Comparison of ENCODE assay signal across 1 cellular context in the genomic region with DNA sequence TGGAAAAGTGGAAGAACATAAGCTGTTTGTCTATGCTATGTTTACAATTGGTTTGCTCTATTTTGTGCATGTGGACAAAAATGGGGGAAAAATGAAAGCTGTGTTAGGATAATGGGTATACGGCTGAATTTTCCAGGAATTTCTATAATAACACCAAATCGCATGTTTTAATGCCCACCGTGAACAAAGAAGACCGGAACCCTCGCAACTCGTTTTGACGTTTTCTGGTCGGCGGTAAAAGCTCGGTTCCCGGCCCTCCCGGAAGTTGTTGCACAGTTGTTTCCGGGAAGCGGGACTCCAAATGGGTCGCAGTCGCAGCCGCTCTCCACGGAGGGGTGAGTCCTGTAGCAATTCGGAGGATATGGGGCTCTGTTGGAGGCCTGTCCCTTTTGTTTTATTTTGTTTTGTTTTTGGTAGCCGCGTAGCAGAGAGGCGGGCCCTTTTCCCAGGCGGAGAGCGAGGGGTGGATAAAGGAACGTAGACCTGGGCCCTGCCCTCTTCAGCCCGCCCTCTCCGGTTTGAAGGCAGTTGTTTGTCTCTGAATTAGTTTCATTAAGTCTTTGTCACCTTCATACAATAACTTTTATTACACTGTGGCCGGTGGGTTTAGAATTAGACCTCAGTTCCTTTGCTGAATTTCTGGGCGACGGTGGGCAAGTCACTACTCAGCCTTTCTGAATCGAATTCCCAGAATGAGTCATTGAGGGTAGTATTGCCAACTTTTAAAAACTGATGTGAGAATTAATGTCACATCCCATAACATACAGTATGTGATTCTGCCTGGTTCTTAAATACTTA.
TF ChIP-seq lines count a peak whose summit lies in the region.

A gene with protein sequence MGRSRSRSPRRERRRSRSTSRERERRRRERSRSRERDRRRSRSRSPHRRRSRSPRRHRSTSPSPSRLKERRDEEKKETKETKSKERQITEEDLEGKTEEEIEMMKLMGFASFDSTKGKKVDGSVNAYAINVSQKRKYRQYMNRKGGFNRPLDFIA (plus strand): TSS at position 273 of the 798 bp plus-strand sequence. CDS start 29 bp downstream, at position 302.

TF ChIP-seq in HepG2, 621 proteins besides CTCF, POLR2A, EP300 and RAD21 (continued from another document and continues in another):
- peak; percentile 78; the same call in 1 of the 2 replicates for TF ChIP-seq ZNF598 (CRISPR knock-in tag; IDR thresholded peaks at IDR 0.05; ENCODE audit: borderline replicate concordance)
- TF ChIP-seq, protein P1, sequence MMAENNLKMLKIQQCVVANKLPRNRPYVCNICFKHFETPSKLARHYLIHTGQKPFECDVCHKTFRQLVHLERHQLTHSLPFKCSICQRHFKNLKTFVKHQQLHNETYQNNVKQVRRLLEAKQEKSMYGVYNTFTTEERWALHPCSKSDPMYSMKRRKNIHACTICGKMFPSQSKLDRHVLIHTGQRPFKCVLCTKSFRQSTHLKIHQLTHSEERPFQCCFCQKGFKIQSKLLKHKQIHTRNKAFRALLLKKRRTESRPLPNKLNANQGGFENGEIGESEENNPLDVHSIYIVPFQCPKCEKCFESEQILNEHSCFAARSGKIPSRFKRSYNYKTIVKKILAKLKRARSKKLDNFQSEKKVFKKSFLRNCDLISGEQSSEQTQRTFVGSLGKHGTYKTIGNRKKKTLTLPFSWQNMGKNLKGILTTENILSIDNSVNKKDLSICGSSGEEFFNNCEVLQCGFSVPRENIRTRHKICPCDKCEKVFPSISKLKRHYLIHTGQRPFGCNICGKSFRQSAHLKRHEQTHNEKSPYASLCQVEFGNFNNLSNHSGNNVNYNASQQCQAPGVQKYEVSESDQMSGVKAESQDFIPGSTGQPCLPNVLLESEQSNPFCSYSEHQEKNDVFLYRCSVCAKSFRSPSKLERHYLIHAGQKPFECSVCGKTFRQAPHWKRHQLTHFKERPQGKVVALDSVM (CRISPR knock-in tag; IDR thresholded peaks at IDR 0.05), result peak; percentile 40; the same call in 1 of the 2 replicates
- TF ChIP-seq, protein P2, sequence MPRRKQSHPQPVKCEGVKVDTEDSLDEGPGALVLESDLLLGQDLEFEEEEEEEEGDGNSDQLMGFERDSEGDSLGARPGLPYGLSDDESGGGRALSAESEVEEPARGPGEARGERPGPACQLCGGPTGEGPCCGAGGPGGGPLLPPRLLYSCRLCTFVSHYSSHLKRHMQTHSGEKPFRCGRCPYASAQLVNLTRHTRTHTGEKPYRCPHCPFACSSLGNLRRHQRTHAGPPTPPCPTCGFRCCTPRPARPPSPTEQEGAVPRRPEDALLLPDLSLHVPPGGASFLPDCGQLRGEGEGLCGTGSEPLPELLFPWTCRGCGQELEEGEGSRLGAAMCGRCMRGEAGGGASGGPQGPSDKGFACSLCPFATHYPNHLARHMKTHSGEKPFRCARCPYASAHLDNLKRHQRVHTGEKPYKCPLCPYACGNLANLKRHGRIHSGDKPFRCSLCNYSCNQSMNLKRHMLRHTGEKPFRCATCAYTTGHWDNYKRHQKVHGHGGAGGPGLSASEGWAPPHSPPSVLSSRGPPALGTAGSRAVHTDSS (CRISPR knock-in tag; conservative IDR thresholded peaks at IDR 0.05), result no peak
- no peak for TF ChIP-seq ZNF101 (CRISPR knock-in tag; IDR thresholded peaks at IDR 0.05; ENCODE audit: borderline replicate concordance, low read depth)
- peak; percentile 80 for TF ChIP-seq SIX1 (CRISPR knock-in tag; IDR thresholded peaks at IDR 0.05; ENCODE audit: borderline replicate concordance)
- TF ChIP-seq ZNF30 (CRISPR knock-in tag; IDR thresholded peaks at IDR 0.05), result no peak
- TF ChIP-seq, protein P3, sequence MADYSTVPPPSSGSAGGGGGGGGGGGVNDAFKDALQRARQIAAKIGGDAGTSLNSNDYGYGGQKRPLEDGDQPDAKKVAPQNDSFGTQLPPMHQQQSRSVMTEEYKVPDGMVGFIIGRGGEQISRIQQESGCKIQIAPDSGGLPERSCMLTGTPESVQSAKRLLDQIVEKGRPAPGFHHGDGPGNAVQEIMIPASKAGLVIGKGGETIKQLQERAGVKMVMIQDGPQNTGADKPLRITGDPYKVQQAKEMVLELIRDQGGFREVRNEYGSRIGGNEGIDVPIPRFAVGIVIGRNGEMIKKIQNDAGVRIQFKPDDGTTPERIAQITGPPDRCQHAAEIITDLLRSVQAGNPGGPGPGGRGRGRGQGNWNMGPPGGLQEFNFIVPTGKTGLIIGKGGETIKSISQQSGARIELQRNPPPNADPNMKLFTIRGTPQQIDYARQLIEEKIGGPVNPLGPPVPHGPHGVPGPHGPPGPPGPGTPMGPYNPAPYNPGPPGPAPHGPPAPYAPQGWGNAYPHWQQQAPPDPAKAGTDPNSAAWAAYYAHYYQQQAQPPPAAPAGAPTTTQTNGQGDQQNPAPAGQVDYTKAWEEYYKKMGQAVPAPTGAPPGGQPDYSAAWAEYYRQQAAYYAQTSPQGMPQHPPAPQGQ (CRISPR knock-in tag; IDR thresholded peaks at IDR 0.05; ENCODE audit: borderline replicate concordance), result no peak
- peak; percentile 89 for TF ChIP-seq POGZ (CRISPR knock-in tag; IDR thresholded peaks at IDR 0.05)
- TF ChIP-seq ZNF235 (CRISPR knock-in tag; IDR thresholded peaks at IDR 0.05; ENCODE audit: borderline replicate concordance), result peak; percentile 62; the same call in 1 of the 2 replicates
- TF ChIP-seq ZBTB7A (CRISPR knock-in tag; IDR thresholded peaks at IDR 0.05), result 0 out of 2 replicates have a peak, but pooled peaks have one; percentile 41
- TF ChIP-seq, protein P4, sequence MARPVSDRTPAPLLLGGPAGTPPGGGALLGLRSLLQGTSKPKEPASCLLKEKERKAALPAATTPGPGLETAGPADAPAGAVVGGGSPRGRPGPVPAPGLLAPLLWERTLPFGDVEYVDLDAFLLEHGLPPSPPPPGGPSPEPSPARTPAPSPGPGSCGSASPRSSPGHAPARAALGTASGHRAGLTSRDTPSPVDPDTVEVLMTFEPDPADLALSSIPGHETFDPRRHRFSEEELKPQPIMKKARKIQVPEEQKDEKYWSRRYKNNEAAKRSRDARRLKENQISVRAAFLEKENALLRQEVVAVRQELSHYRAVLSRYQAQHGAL (CRISPR knock-in tag; IDR thresholded peaks at IDR 0.05; ENCODE audit: not compliant biosample characterization), result peak; percentile 85
- TF ChIP-seq, protein P5, sequence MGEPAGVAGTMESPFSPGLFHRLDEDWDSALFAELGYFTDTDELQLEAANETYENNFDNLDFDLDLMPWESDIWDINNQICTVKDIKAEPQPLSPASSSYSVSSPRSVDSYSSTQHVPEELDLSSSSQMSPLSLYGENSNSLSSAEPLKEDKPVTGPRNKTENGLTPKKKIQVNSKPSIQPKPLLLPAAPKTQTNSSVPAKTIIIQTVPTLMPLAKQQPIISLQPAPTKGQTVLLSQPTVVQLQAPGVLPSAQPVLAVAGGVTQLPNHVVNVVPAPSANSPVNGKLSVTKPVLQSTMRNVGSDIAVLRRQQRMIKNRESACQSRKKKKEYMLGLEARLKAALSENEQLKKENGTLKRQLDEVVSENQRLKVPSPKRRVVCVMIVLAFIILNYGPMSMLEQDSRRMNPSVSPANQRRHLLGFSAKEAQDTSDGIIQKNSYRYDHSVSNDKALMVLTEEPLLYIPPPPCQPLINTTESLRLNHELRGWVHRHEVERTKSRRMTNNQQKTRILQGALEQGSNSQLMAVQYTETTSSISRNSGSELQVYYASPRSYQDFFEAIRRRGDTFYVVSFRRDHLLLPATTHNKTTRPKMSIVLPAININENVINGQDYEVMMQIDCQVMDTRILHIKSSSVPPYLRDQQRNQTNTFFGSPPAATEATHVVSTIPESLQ (CRISPR knock-in tag; conservative IDR thresholded peaks at IDR 0.05), result peak; percentile 76; the same call in 1 of the 2 replicates
- no peak for TF ChIP-seq ZNF790 (CRISPR knock-in tag; IDR thresholded peaks at IDR 0.05; ENCODE audit: borderline replicate concordance)
- TF ChIP-seq SMARCE1 (IDR thresholded peaks at IDR 0.05; ENCODE audit: borderline replicate concordance), result no peak
- peak; percentile 31 for TF ChIP-seq HNRNPLL (IDR thresholded peaks at IDR 0.05; ENCODE audit: low read depth, low read length, poor library complexity, severe bottlenecking)
- peak; percentile 57; the same call in 1 of the 2 replicates for TF ChIP-seq FOXM1 (CRISPR knock-in tag; IDR thresholded peaks at IDR 0.05)
- TF ChIP-seq NCOA2 (CRISPR knock-in tag; IDR thresholded peaks at IDR 0.05), result peak; percentile 80
- TF ChIP-seq BHLHE40 (IDR thresholded peaks at IDR 0.05; ENCODE audit: low read length), result 0 out of 2 replicates have a peak, but pooled peaks have one; percentile 28
- peak; percentile 96; the same call in 1 of the 2 replicates for TF ChIP-seq CBX5 (CRISPR knock-in tag; IDR thresholded peaks at IDR 0.05; ENCODE audit: borderline replicate concordance)
- TF ChIP-seq ZNF709 (CRISPR knock-in tag; IDR thresholded peaks at IDR 0.05), result peak; percentile 86
- 0 out of 2 replicates have a peak, but pooled peaks have one; percentile 66 for TF ChIP-seq ZNF761 (CRISPR knock-in tag; conservative IDR thresholded peaks at IDR 0.05)
- TF ChIP-seq SIN3B (IDR thresholded peaks at IDR 0.05; ENCODE audit: low read length), result peak; percentile 91
- TF ChIP-seq, protein P6, sequence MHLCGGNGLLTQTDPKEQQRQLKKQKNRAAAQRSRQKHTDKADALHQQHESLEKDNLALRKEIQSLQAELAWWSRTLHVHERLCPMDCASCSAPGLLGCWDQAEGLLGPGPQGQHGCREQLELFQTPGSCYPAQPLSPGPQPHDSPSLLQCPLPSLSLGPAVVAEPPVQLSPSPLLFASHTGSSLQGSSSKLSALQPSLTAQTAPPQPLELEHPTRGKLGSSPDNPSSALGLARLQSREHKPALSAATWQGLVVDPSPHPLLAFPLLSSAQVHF (CRISPR knock-in tag; IDR thresholded peaks at IDR 0.05), result no peak
- TF ChIP-seq, protein P7, sequence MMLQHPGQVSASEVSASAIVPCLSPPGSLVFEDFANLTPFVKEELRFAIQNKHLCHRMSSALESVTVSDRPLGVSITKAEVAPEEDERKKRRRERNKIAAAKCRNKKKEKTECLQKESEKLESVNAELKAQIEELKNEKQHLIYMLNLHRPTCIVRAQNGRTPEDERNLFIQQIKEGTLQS (CRISPR knock-in tag; IDR thresholded peaks at IDR 0.05), result no peak
- peak; percentile 91; the same call in 1 of the 2 replicates for TF ChIP-seq SALL2 (CRISPR knock-in tag; IDR thresholded peaks at IDR 0.05)
- TF ChIP-seq NFE2 (CRISPR knock-in tag; IDR thresholded peaks at IDR 0.05), result 0 out of 2 replicates have a peak, but pooled peaks have one; percentile 21
- TF ChIP-seq ZNF605 (CRISPR knock-in tag; IDR thresholded peaks at IDR 0.05), result peak; percentile 92
- peak; percentile 86; the same call in 1 of the 2 replicates for TF ChIP-seq FOXC1 (CRISPR knock-in tag; IDR thresholded peaks at IDR 0.05; ENCODE audit: borderline replicate concordance)
- peak; percentile 86 for TF ChIP-seq ZMYM4 (CRISPR knock-in tag; IDR thresholded peaks at IDR 0.05)
- TF ChIP-seq, protein P8, sequence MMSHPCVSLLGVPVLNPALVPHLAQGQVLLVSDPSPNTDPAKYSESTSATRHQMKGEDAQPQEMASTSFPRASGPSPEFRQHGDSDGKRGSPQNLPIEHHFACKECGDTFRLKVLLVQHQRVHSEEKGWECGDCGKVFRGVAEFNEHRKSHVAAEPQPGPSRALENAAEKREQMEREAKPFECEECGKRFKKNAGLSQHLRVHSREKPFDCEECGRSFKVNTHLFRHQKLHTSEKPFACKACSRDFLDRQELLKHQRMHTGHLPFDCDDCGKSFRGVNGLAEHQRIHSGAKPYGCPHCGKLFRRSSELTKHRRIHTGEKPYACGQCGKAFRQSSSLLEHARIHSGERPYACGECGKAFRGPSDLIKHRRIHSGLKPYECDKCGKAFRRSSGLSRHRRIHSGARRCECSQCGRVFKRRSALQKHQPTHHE (CRISPR knock-in tag; IDR thresholded peaks at IDR 0.05; ENCODE audit: borderline replicate concordance), result peak; percentile 77; the same call in 1 of the 2 replicates
- TF ChIP-seq ARID2 (CRISPR knock-in tag; IDR thresholded peaks at IDR 0.05; ENCODE audit: borderline replicate concordance), result peak; percentile 52; the same call in 1 of the 2 replicates
- TF ChIP-seq, protein P9, sequence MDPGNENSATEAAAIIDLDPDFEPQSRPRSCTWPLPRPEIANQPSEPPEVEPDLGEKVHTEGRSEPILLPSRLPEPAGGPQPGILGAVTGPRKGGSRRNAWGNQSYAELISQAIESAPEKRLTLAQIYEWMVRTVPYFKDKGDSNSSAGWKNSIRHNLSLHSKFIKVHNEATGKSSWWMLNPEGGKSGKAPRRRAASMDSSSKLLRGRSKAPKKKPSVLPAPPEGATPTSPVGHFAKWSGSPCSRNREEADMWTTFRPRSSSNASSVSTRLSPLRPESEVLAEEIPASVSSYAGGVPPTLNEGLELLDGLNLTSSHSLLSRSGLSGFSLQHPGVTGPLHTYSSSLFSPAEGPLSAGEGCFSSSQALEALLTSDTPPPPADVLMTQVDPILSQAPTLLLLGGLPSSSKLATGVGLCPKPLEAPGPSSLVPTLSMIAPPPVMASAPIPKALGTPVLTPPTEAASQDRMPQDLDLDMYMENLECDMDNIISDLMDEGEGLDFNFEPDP (CRISPR knock-in tag; conservative IDR thresholded peaks at IDR 0.05), result 0 out of 2 replicates have a peak, but pooled peaks have one; percentile 47
- TF ChIP-seq ZNF670 (CRISPR knock-in tag; IDR thresholded peaks at IDR 0.05; ENCODE audit: borderline replicate concordance), result peak; percentile 76; the same call in 1 of the 2 replicates
- TF ChIP-seq CEBPB (IDR thresholded peaks at IDR 0.05; ENCODE audit: borderline replicate concordance, low read depth, low read length), result no peak
- TF ChIP-seq ZNF530 (CRISPR knock-in tag; IDR thresholded peaks at IDR 0.05; ENCODE audit: low read depth), result no peak
- TF ChIP-seq, protein P10, sequence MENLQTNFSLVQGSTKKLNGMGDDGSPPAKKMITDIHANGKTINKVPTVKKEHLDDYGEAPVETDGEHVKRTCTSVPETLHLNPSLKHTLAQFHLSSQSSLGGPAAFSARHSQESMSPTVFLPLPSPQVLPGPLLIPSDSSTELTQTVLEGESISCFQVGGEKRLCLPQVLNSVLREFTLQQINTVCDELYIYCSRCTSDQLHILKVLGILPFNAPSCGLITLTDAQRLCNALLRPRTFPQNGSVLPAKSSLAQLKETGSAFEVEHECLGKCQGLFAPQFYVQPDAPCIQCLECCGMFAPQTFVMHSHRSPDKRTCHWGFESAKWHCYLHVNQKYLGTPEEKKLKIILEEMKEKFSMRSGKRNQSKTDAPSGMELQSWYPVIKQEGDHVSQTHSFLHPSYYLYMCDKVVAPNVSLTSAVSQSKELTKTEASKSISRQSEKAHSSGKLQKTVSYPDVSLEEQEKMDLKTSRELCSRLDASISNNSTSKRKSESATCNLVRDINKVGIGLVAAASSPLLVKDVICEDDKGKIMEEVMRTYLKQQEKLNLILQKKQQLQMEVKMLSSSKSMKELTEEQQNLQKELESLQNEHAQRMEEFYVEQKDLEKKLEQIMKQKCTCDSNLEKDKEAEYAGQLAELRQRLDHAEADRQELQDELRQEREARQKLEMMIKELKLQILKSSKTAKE (CRISPR knock-in tag; IDR thresholded peaks at IDR 0.05; ENCODE audit: borderline replicate concordance), result no peak
- TF ChIP-seq CEBPG (CRISPR knock-in tag; IDR thresholded peaks at IDR 0.05), result peak; percentile 48; the same call in 1 of the 2 replicates
- TF ChIP-seq DR1 (CRISPR knock-in tag; IDR thresholded peaks at IDR 0.05), result peak; percentile 63; the same call in 1 of the 2 replicates
- TF ChIP-seq KLF15 (CRISPR knock-in tag; IDR thresholded peaks at IDR 0.05; ENCODE audit: borderline replicate concordance), result peak; percentile 72; the same call in 1 of the 2 replicates
- TF ChIP-seq FOXK2 (IDR thresholded peaks at IDR 0.05), result no peak
- TF ChIP-seq ZNF878 (CRISPR knock-in tag; IDR thresholded peaks at IDR 0.05), result peak; percentile 95
- TF ChIP-seq ZNF12 (CRISPR knock-in tag; IDR thresholded peaks at IDR 0.05), result peak; percentile 29; the same call in 1 of the 2 replicates
